Comparison of ENCODE assay signal across 17 cellular contexts in the genomic region with DNA sequence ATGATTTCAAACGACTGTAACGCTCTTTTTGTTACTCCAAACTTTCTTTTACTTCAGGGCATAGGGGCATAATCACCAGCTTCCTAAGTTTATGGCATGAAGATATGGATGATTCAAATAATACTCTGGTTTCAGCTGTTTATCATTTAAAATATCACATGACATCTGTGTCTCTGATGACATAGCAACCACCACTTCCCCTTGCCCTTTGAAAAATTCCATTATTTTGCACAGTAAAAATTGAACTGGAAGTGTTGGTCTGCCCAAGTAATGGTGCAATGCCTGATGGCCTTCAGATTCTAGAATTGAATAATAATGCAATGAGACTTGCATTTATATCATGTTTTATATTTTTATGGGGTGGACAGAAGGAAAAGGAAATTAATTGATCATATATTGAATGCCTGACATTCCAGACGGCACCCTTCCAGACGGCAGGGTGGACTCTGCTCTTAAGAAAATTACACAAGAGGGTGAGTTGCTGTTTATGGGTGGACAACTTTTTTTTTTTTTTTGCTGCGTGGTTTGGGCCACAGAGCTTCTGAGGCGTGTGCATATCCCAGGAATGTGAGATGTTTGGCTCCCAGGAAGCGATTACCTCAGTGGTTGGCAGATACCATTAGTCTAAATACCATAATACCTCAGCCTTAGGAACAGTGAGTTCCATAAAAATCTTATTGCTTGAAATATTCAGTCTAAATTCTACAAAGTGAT.
DNase-seq lines count a peak whose midpoint lies in the region; TF ChIP-seq lines count a peak whose summit lies in the region.
"Had no signal": no experiment of that assay in that cellular context is flagged by ENCODE, and none has a peak within 500 bp of the region (broad histone marks: within the 10 kb centered on the region; RNA-seq: fewer than 3 reads in every experiment).

No MANE protein-coding gene starts in this region.

- TF ChIP-seq CTCF in AG04449 (IDR thresholded peaks at IDR 0.05; ENCODE audit: insufficient read depth, low read length, missing control alignments): no peak
- no peak for TF ChIP-seq CTCF in kidney epithelial cell (IDR thresholded peaks at IDR 0.05; ENCODE audit: insufficient read depth, low read length, poor library complexity, severe bottlenecking)

- no peaks in the 10 kb centered on the region for H3K36me3 ChIP-seq in kidney epithelial cell (ENCODE audit: control insufficient read depth, insufficient read depth, low read length)
- H3K36me3 ChIP-seq: right lobe of liver, upper lobe of right lung, WERI-Rb-1 had no signal

- H3K4me3 ChIP-seq in AG04449 (ENCODE audit: low read depth, low read length) (no peak overlapping the region), kidney epithelial cell (ENCODE audit: low read depth, low read length) (no peak overlapping the region)
- H3K4me3 ChIP-seq: right lobe of liver, upper lobe of right lung had no signal

- POLR2A ChIA-PET in AG04449 (lab: Yijun Ruan, JAX): no interaction called here
- POLR2A ChIA-PET in HEK293T (lab: Yijun Ruan, JAX): no interaction called here

- CTCF ChIA-PET in AG04449 (lab: Yijun Ruan, JAX): no interaction called here
- CTCF ChIA-PET in HEK293T (lab: Yijun Ruan, JAX): no interaction called here

- DNase-seq in AG04449 (ENCODE audit: low read depth, low spot score) (peak; percentile 37), HCEC 1CT (peak; percentile 76), dedifferentiated amniotic fluid mesenchymal stem cell (ENCODE audit: extremely low spot score) (peak; percentile 29), kidney epithelial cell (ENCODE audit: low read depth) (peak; percentile 7), HEK293T (ENCODE audit: extremely low spot score) (no peak), NCI-H1105 treated with DMSO at 0.1 percent for 48 hours (lab: John Stamatoyannopoulos, UW) (no peak), NCI-H1930 (lab: John Stamatoyannopoulos, UW) (no peak)
- DNase-seq in activated CD8-positive, alpha-beta memory T cell treated with anti-CD3 and anti-CD28 coated beads, Interleukin-2, amount 50 U/mL, for 48 hours: no peak
- DNase-seq: activated gamma-delta T cell treated with Interleukin-2 at 50 U/mL for 16 hours; effector CD8-positive, alpha-beta T cell; head of caudate nucleus; naive thymus-derived CD4-positive, alpha-beta T cell; NCI-H226; right lobe of liver; stimulated activated naive B cell treated with anti-CD40 and anti-IgM and Interleukin-4, amounts not matched to agents 10 μg/mL and 1 μg/mL and 100 μg/mL, for 72 hours; upper lobe of right lung; WERI-Rb-1 had no signal

- no peaks in the 10 kb centered on the region for H3K27me3 ChIP-seq in kidney epithelial cell (ENCODE audit: control insufficient read depth, insufficient read depth, low read length)
- H3K27me3 ChIP-seq: right lobe of liver, upper lobe of right lung had no signal

TF ChIP-seq in HEK293T, 16 proteins besides CTCF, POLR2A, EP300 and RAD21:
- TF ChIP-seq SUZ12 (IDR thresholded peaks at IDR 0.05) (no peak), FOXK2 (IDR thresholded peaks at IDR 0.05) (no peak)

Comparison
In these comparisons a context has a peak if more than half of its experiments do, and no peak if none do; other contexts are left out.
1. DNase-seq: peak in AG04449 (single experiment), HCEC 1CT (single experiment), dedifferentiated amniotic fluid mesenchymal stem cell (single experiment) and kidney epithelial cell (single experiment); none in HEK293T (single experiment), NCI-H1105 treated with DMSO at 0.1 percent for 48 hours (single experiment), activated CD8-positive, alpha-beta memory T cell treated with anti-CD3 and anti-CD28 coated beads, Interleukin-2, amount 50 U/mL, for 48 hours (single experiment) and NCI-H1930 (0 of 2).